In genomic region chr5:159051431-159052281, GRCh38 we compare ENCODE assay signal across 7 cellular contexts. TPM values are rescaled to one million over a fixed set of nuclear protein-coding genes. Genes with fewer than 3 reads are reported as not detected.
DNase-seq lines count a peak whose midpoint lies in the region; ATAC-seq and TF ChIP-seq lines count a peak whose summit lies in the region.

No MANE protein-coding gene starts in this region.

- intact Hi-C loops in cardiac septum (cut with DNase I), result loop anchor here (5.0 kb wide), 2 partner anchors 34 to 46 kb away; partner anchors contain the start of gene EBF1

- ATAC-seq in HG03460 (IDR thresholded peaks at IDR 0.05; ENCODE audit: unreplicated experiment), result no peak

- peak; percentile 49 for DNase-seq in SK-N-DZ (ENCODE audit: low spot score)
- DNase-seq in cardiac septum (ENCODE audit: low spot score), result peak; percentile 79
- DNase-seq in pons (ENCODE audit: low spot score), result peak; percentile 41
- no peak for DNase-seq in activated effector memory CD4-positive, alpha-beta T cell treated with Interleukin-2 at 50 U/mL for 16 hours
- DNase-seq in SIG-M5 (lab: John Stamatoyannopoulos, UW), result no peak

- TF ChIP-seq POLR2A in GM19193 (IDR thresholded peaks at IDR 0.05; ENCODE audit: extremely low read depth, insufficient read depth, insufficient read length), result peak; percentile 41

RNA-seq across cellular contexts. Expression of gene EBF1, which starts 48.1 kb away (rescaled TPM):
- polyA plus RNA-seq in SK-N-DZ (2014; cell fraction: cytosol; rRNA removed), result 3.6 and 3.8 TPM in 2 replicates
- polyA plus RNA-seq in SK-N-DZ (2014; cell fraction: nucleus; rRNA removed), result 3.1 and 4.1 TPM in 2 replicates
- 9.8 TPM for total RNA-seq in cardiac septum

Comparison
In these comparisons a context has a peak if more than half of its experiments do, and no peak if none do; other contexts are left out.
1. DNase-seq: peak in SK-N-DZ (single experiment), cardiac septum (single experiment) and pons (single experiment); none in activated effector memory CD4-positive, alpha-beta T cell treated with Interleukin-2 at 50 U/mL for 16 hours (single experiment) and SIG-M5 (single experiment).